Comparison of ENCODE assay signal across 8 cellular contexts in the genomic region with DNA sequence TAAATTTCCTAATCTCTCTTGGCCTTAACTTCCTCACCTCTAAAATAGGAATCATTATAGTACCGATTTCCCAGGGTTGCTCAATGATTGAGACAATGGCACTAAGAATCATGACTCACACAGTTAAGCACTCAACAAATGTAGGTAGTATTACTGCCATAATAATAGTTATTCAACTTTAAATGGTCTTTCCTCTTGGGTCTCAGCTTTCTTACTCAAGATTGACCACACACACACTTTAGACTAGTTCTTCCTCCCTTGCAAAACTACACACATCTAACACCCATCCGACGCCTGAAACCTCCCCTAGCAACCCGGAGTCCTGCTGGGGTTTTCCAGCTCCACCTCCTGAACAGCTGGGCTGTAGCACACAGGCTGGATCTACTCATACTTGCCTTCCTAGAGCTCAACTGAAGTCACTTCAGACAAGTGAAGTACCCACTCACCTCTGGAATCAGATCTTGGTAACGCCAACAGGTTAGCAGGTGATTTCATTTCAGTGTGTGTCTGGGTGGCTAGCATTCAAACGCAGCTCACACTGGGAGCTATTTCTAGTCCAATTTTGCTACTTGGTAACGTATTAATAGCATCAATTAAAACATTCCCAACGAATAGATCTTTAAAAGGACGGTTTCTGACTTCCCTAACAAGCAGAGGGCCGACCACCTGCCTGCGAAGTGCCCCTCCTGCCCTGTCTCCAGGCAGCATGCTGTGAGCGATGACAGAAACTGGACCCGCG. TPM values are rescaled to one million over a fixed set of nuclear protein-coding genes. Genes with fewer than 3 reads are reported as not detected.
A peak's percentile ranks its signal among the peaks of the same experiment; 100 is the strongest.
DNase-seq lines count a peak whose midpoint lies in the region; ATAC-seq, FAIRE-seq and TF ChIP-seq lines count a peak whose summit lies in the region.

No MANE protein-coding gene starts in this region.

- H3K4me3 ChIP-seq in OCI-LY3 (ENCODE audit: low read length) (peak overlapping the region; percentile 86), retinal pigment epithelial cell (ENCODE audit: low read length) (peak overlapping the region; percentile 74)

- peaks cover 9% of the 10 kb centered on the region for H4K20me1 ChIP-seq in OCI-LY3 (ENCODE audit: insufficient read depth, low read length)

- peak overlapping the region; percentile 80 for H3K9ac ChIP-seq in OCI-LY3 (ENCODE audit: low read length)

- H3K9me3 ChIP-seq in OCI-LY3 (ENCODE audit: insufficient read depth, low read length), result no peaks in the 10 kb centered on the region

- peaks cover 27% of the 10 kb centered on the region for H3K4me1 ChIP-seq in OCI-LY3 (ENCODE audit: low read length)

- H3K27ac Mint-ChIP-seq in activated T-helper 1 cell treated with anti-CD3 and anti-CD28 coated beads, Interleukin-12 subunit alpha, Interleukin-12 subunit beta, Interleukin-2, Interleukin-4 antibody, amounts not matched to agents 30 ng/mL and 10 ng/mL and 1 ng/mL, durations not matched to agents 14 hours and 24 hours and 36 hours, result peak overlapping the region; percentile 55

- no peak overlapping the region for H3K27ac ChIP-seq in OCI-LY3 (ENCODE audit: low read length)

- H3K36me3 Mint-ChIP-seq in activated T-helper 1 cell treated with anti-CD3 and anti-CD28 coated beads, Interleukin-12 subunit alpha, Interleukin-12 subunit beta, Interleukin-2, Interleukin-4 antibody, amounts not matched to agents 30 ng/mL and 10 ng/mL and 1 ng/mL, durations not matched to agents 14 hours and 24 hours and 36 hours (ENCODE audit: low read depth), result peaks cover 17% of the 10 kb centered on the region

- no peaks in the 10 kb centered on the region for H3K36me3 ChIP-seq in OCI-LY3 (replicated peaks; ENCODE audit: low read depth, low read length)

- H3K79me2 ChIP-seq in OCI-LY3 (ENCODE audit: low read length), result peaks cover 54% of the 10 kb centered on the region

- peaks cover 58% of the 10 kb centered on the region for H3K4me1 Mint-ChIP-seq in activated T-helper 1 cell treated with anti-CD3 and anti-CD28 coated beads, Interleukin-12 subunit alpha, Interleukin-12 subunit beta, Interleukin-2, Interleukin-4 antibody, amounts not matched to agents 30 ng/mL and 10 ng/mL and 1 ng/mL, durations not matched to agents 14 hours and 24 hours and 36 hours (ENCODE audit: low read depth)

- TF ChIP-seq CTCF in OCI-LY3 (IDR thresholded peaks at IDR 0.05; ENCODE audit: low read depth, low read length) (no peak), retinal pigment epithelial cell (conservative IDR thresholded peaks at IDR 0.05; ENCODE audit: low read depth, low read length) (no peak), D721Med (IDR thresholded peaks at IDR 0.05; ENCODE audit: insufficient read depth, missing control alignments) (no peak)

- peak; percentile 34 for ATAC-seq in GM19397 (IDR thresholded peaks at IDR 0.05; ENCODE audit: unreplicated experiment)
- ATAC-seq in HG03469 (IDR thresholded peaks at IDR 0.05; ENCODE audit: unreplicated experiment), result peak; percentile 33

- no peaks in the 10 kb centered on the region for H3K9me3 Mint-ChIP-seq in activated T-helper 1 cell treated with anti-CD3 and anti-CD28 coated beads, Interleukin-12 subunit alpha, Interleukin-12 subunit beta, Interleukin-2, Interleukin-4 antibody, amounts not matched to agents 30 ng/mL and 10 ng/mL and 1 ng/mL, durations not matched to agents 14 hours and 24 hours and 36 hours

- FAIRE-seq in D721Med (lab: Jason Lieb, UNC), result no peak

- intact Hi-C loops in activated T-helper 1 cell treated with anti-CD3 and anti-CD28 coated beads, Interleukin-12 subunit alpha, Interleukin-12 subunit beta, Interleukin-2, Interleukin-4 antibody, amounts not matched to agents 30 ng/mL and 10 ng/mL and 1 ng/mL, durations not matched to agents 14 hours and 24 hours and 36 hours (cut with micrococcal nuclease), result loop anchor here (1.0 to 5.0 kb wide), 6 partner anchors 33 to 856 kb away; a partner anchor contains a TSS

- peak overlapping the region; percentile 99 for H3K4me2 ChIP-seq in OCI-LY3 (ENCODE audit: low read length)

- H3K27me3 Mint-ChIP-seq in activated T-helper 1 cell treated with anti-CD3 and anti-CD28 coated beads, Interleukin-12 subunit alpha, Interleukin-12 subunit beta, Interleukin-2, Interleukin-4 antibody, amounts not matched to agents 30 ng/mL and 10 ng/mL and 1 ng/mL, durations not matched to agents 14 hours and 24 hours and 36 hours (ENCODE audit: insufficient read depth), result peaks cover 5% of the 10 kb centered on the region

- no peak overlapping the region for H2AFZ ChIP-seq in OCI-LY3 (ENCODE audit: low read depth, low read length)

- DNase-seq in DMS 273 (lab: John Stamatoyannopoulos, UW; ENCODE audit: unreplicated experiment) (peak; percentile 78), globus pallidus (ENCODE audit: low spot score) (peak; percentile 29), retinal pigment epithelial cell (ENCODE audit: low read depth) (peak; percentile 33), D721Med (ENCODE audit: insufficient read length, low spot score) (no peak)
- peak; percentile 52 for DNase-seq in activated T-helper 1 cell treated with anti-CD3 and anti-CD28 coated beads, Interleukin-12 subunit alpha, Interleukin-12 subunit beta, Interleukin-2, Interleukin-4 antibody, amounts not matched to agents 30 ng/mL and 10 ng/mL and 1 ng/mL, durations not matched to agents 14 hours and 24 hours and 36 hours (ENCODE audit: low spot score)

- no peaks in the 10 kb centered on the region for H3K27me3 ChIP-seq in OCI-LY3 (ENCODE audit: low read depth, low read length)

- H3K4me3 Mint-ChIP-seq in activated T-helper 1 cell treated with anti-CD3 and anti-CD28 coated beads, Interleukin-12 subunit alpha, Interleukin-12 subunit beta, Interleukin-2, Interleukin-4 antibody, amounts not matched to agents 30 ng/mL and 10 ng/mL and 1 ng/mL, durations not matched to agents 14 hours and 24 hours and 36 hours, result peak overlapping the region; percentile 85

RNA-seq across cellular contexts. Expression of a gene that starts 1.2 kb away (rescaled TPM):
- 36.7 TPM in 2 replicates for total RNA-seq in activated T-helper 1 cell treated with anti-CD3 and anti-CD28 coated beads, Interleukin-12 subunit alpha, Interleukin-12 subunit beta, Interleukin-2, Interleukin-4 antibody, amounts not matched to agents 30 ng/mL and 10 ng/mL and 1 ng/mL, durations not matched to agents 14 hours and 24 hours and 36 hours
